ENCODE assay signal across 1 cellular context in genomic region chr1:94240822-94241221, GRCh38.
TF ChIP-seq lines count a peak whose summit lies in the region.

No MANE protein-coding gene starts in this region.

TF ChIP-seq in K562, 482 proteins besides CTCF, POLR2A, EP300 and RAD21 (continued from another document):
- TF ChIP-seq IFI16 (CRISPR knock-in tag; IDR thresholded peaks at IDR 0.05): no peak
- no peak for TF ChIP-seq TEAD1 (CRISPR knock-in tag; IDR thresholded peaks at IDR 0.05)
